Comparison of ENCODE assay signal across 8 cellular contexts in genomic region chr15:90648137-90649070, GRCh38.
A peak's percentile ranks its signal among the peaks of the same experiment; 100 is the strongest.
DNase-seq lines count a peak whose midpoint lies in the region; ATAC-seq and TF ChIP-seq lines count a peak whose summit lies in the region.

No MANE protein-coding gene starts in this region.

- peaks cover 30% of the 10 kb centered on the region for H3K4me1 Mint-ChIP-seq in activated naive CD4-positive, alpha-beta T cell treated with anti-CD3 and anti-CD28 coated beads for 36 hours (ENCODE audit: low read depth)
- peaks cover 21% of the 10 kb centered on the region for H3K4me1 Mint-ChIP-seq in osteocyte (ENCODE audit: unreplicated experiment)

- H3K9me3 Mint-ChIP-seq in activated naive CD4-positive, alpha-beta T cell treated with anti-CD3 and anti-CD28 coated beads for 36 hours: no peaks in the 10 kb centered on the region
- H3K9me3 Mint-ChIP-seq in osteocyte (ENCODE audit: unreplicated experiment): no peaks in the 10 kb centered on the region

- H3K27ac ChIP-seq in uterus: peak overlapping the region; percentile 65 to 82

- TF ChIP-seq POLR2A in uterus (IDR thresholded peaks at IDR 0.05): no peak

- CTCF ChIA-PET in activated naive CD4-positive, alpha-beta T cell treated with anti-CD3 and anti-CD28 coated beads for 36 hours (lab: Charles Lee): interaction anchor here (0.6 to 7.1 kb wide), 35 partner anchors 9 to 386 kb away, joined by 3 to 69 read pairs (median 4); partner anchors contain the start of genes BLM, FES and HDDC3

- H3K4me1 ChIP-seq in uterus: peaks cover 4% of the 10 kb centered on the region in 2 donors

- no peaks in the 10 kb centered on the region for H3K36me3 Mint-ChIP-seq in activated naive CD4-positive, alpha-beta T cell treated with anti-CD3 and anti-CD28 coated beads for 36 hours (ENCODE audit: low read depth)
- H3K36me3 Mint-ChIP-seq in osteocyte (ENCODE audit: unreplicated experiment): peaks cover 5% of the 10 kb centered on the region

- DNase-seq in CD1c-positive myeloid dendritic cell (ENCODE audit: extremely low spot score): peak; percentile 96
- DNase-seq in Jurkat, Clone E6-1 (ENCODE audit: low read depth, low spot score): peak; percentile 68
- DNase-seq in SHP77 (lab: John Stamatoyannopoulos, UW): peak; percentile 13 to 29
- DNase-seq in activated naive CD4-positive, alpha-beta T cell treated with anti-CD3 and anti-CD28 coated beads for 36 hours: peak; percentile 82
- DNase-seq in germinal center (ENCODE audit: low spot score): peak; percentile 76
- DNase-seq in osteocyte (ENCODE audit: extremely low spot score, unreplicated experiment): no peak
- peak; percentile 79 to 87 for DNase-seq in uterus

- TF ChIP-seq CTCF in osteocyte (IDR thresholded peaks at IDR 0.05) (peak; percentile 95), uterus (IDR thresholded peaks at IDR 0.05) (peak; percentile 89 to 93 (median 92))

- H3K4me3 Mint-ChIP-seq in activated naive CD4-positive, alpha-beta T cell treated with anti-CD3 and anti-CD28 coated beads for 36 hours: peak overlapping the region; percentile 58
- H3K4me3 Mint-ChIP-seq in osteocyte (ENCODE audit: unreplicated experiment): no peak overlapping the region

- peak; percentile 57 for ATAC-seq in GM19351 (IDR thresholded peaks at IDR 0.05; ENCODE audit: unreplicated experiment)

- H3K27me3 ChIP-seq in uterus: no peaks in the 10 kb centered on the region

- no peaks in the 10 kb centered on the region for H3K9me3 ChIP-seq in uterus

- peaks cover 4% of the 10 kb centered on the region for H3K27me3 Mint-ChIP-seq in activated naive CD4-positive, alpha-beta T cell treated with anti-CD3 and anti-CD28 coated beads for 36 hours (ENCODE audit: low read depth)
- no peaks in the 10 kb centered on the region for H3K27me3 Mint-ChIP-seq in osteocyte (ENCODE audit: unreplicated experiment)

- intact Hi-C loops in activated naive CD4-positive, alpha-beta T cell treated with anti-CD3 and anti-CD28 coated beads for 36 hours (cut with micrococcal nuclease): loop anchor here (1.0 kb wide), 7 partner anchors 30 to 402 kb away; partner anchors contain the start of gene BLM
- intact Hi-C loops in uterus (cut with DNase I; ENCODE audit: low total_unique reads): loop anchor here (5.0 to 10.0 kb wide), 2 partner anchors 46 to 239 kb away; no protein-coding TSS in a partner anchor

- no peak overlapping the region for H3K4me3 ChIP-seq in Jurkat, Clone E6-1 (ENCODE audit: low read length)
- H3K4me3 ChIP-seq in uterus: no peak overlapping the region

- H3K36me3 ChIP-seq in uterus: no peaks in the 10 kb centered on the region

- H3K27ac Mint-ChIP-seq in activated naive CD4-positive, alpha-beta T cell treated with anti-CD3 and anti-CD28 coated beads for 36 hours: peak overlapping the region; percentile 91
- no peak overlapping the region for H3K27ac Mint-ChIP-seq in osteocyte (ENCODE audit: unreplicated experiment)
